In the genomic region with DNA sequence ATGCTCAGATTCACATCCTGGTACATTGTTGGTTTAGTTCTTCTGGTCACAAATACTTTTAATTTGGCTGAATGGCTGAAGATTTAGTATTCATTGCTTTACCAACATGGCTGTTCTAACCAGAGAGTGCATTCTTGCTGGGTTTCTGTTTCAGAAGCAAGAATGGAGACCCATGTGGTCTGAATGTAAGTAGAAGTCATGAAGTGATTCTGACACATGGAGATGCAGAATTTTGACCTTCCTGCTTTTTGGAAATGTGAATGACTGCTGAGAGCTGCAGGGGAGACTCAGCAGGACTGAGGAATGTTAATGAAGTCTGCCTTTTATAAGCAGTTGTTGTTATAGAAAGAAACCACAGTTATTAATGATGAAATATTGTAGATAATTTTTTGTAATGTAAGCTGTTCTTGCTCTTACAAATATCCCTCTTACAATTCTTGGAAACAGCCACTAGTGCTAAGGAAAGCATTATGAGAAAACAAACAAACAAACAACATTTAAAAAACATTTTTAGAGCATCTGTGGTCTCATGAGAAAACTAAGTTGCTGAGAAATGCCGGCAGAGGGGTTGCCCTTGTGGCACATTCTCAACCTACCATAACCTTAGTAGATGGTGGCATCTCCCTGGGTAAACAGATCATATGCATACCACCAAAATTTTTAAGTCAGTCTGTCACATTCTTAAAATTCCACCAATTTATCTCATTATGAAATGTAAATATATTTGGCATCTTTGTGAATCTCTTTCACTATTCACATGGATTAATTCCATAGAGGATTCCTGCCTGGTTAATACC, we compare ENCODE assay signal across 1 cellular context.
TF ChIP-seq lines count a peak whose summit lies in the region.

No MANE protein-coding gene starts in this region.

TF ChIP-seq in WTC11, 78 proteins besides CTCF, POLR2A, EP300 and RAD21 (continued from another document):
- TF ChIP-seq ZNF532 (CRISPR knock-in tag; IDR thresholded peaks at IDR 0.05; ENCODE audit: borderline replicate concordance), result no peak
- no peak for TF ChIP-seq SP1 (CRISPR knock-in tag; conservative IDR thresholded peaks at IDR 0.05)
- TF ChIP-seq FOXK1 (CRISPR knock-in tag; IDR thresholded peaks at IDR 0.05), result no peak
